ENCODE assay signal across 8 cellular contexts in genomic region chr7:35694161-35694783, GRCh38. TPM values are rescaled to one million over a fixed set of nuclear protein-coding genes. Genes with fewer than 3 reads are reported as not detected.
A peak's percentile ranks its signal among the peaks of the same experiment; 100 is the strongest.
DNase-seq lines count a peak whose midpoint lies in the region; ATAC-seq, FAIRE-seq and TF ChIP-seq lines count a peak whose summit lies in the region.

No MANE protein-coding gene starts in this region.

- H3K4me1 Mint-ChIP-seq in T-helper 2 cell treated with Interferon-gamma antibody and Interleukin-4, amounts not matched to agents 5 μg/mL and 100 μg/mL, for 36 hours (ENCODE audit: low read depth) = peaks cover 54% of the 10 kb centered on the region

- H3K4me1 ChIP-seq in NT2/D1 (ENCODE audit: insufficient read depth, insufficient read length) (no peaks in the 10 kb centered on the region), testis (peaks cover 33% of the 10 kb centered on the region)

- H3K27ac ChIP-seq in testis = peak overlapping the region; percentile 94 to 96

- no peaks in the 10 kb centered on the region for H3K27me3 ChIP-seq in NT2/D1 (ENCODE audit: insufficient read depth, insufficient read length)
- no peaks in the 10 kb centered on the region for H3K27me3 ChIP-seq in bronchial epithelial cell (ENCODE audit: control insufficient read depth, insufficient read depth, low read length)
- no peaks in the 10 kb centered on the region for H3K27me3 ChIP-seq in testis

- H3K4me3 ChIP-seq in NT2/D1 (ENCODE audit: insufficient read length, low read depth) = peak overlapping the region; percentile 98
- peak overlapping the region; percentile 95 for H3K4me3 ChIP-seq in bronchial epithelial cell (ENCODE audit: low read depth, low read length)
- peak overlapping the region; percentile 95 to 97 for H3K4me3 ChIP-seq in testis

- peak; percentile 11 for ATAC-seq in HG02798 (IDR thresholded peaks at IDR 0.05; ENCODE audit: poor library complexity, unreplicated experiment)

- intact Hi-C loops in testis (cut with DNase I; ENCODE audit: low total_unique reads) = no loop called here

- 0 to 1% methylated on average over 29 to 31 of the region's 41 CpGs for WGBS in testis, 2 donors

- peak overlapping the region; percentile 85 for H3K4me3 Mint-ChIP-seq in T-helper 2 cell treated with Interferon-gamma antibody and Interleukin-4, amounts not matched to agents 5 μg/mL and 100 μg/mL, for 36 hours

- peak overlapping the region; percentile 85 for H3K27ac Mint-ChIP-seq in T-helper 2 cell treated with Interferon-gamma antibody and Interleukin-4, amounts not matched to agents 5 μg/mL and 100 μg/mL, for 36 hours

- TF ChIP-seq CTCF in bronchial epithelial cell (IDR thresholded peaks at IDR 0.05; ENCODE audit: insufficient read depth, low read length, severe bottlenecking) = no peak
- no peak for TF ChIP-seq CTCF in testis (IDR thresholded peaks at IDR 0.05)

- H3K36me3 ChIP-seq in NT2/D1 (ENCODE audit: insufficient read depth, insufficient read length, low read length) (no peaks in the 10 kb centered on the region), bronchial epithelial cell (ENCODE audit: control insufficient read depth, insufficient read depth, low read length) (no peaks in the 10 kb centered on the region), testis (ENCODE audit: low read depth, missing control alignments) (no peaks in the 10 kb centered on the region)

- DNase-seq in T-helper 2 cell treated with Interferon-gamma antibody and Interleukin-4, amounts not matched to agents 5 μg/mL and 100 μg/mL, for 36 hours (ENCODE audit: low spot score) = no peak
- no peak for DNase-seq in T-helper 2 cell
- no peak for DNase-seq in NT2/D1 (ENCODE audit: low read depth, low spot score)
- DNase-seq in bronchial epithelial cell (ENCODE audit: low read depth) = no peak
- DNase-seq in left kidney (ENCODE audit: low read depth, low spot score) = peak; percentile 78
- DNase-seq in testis = peak; percentile 48
- no peak for DNase-seq in NCI-H2107 treated with DMSO at 0.1 percent for 48 hours (lab: John Stamatoyannopoulos, UW; ENCODE audit: unreplicated experiment)

- H3K9ac ChIP-seq in NT2/D1 (ENCODE audit: insufficient read length, low read depth) = peak overlapping the region; percentile 94

- H3K9me3 Mint-ChIP-seq in T-helper 2 cell treated with Interferon-gamma antibody and Interleukin-4, amounts not matched to agents 5 μg/mL and 100 μg/mL, for 36 hours = no peaks in the 10 kb centered on the region

- H3K9me3 ChIP-seq in NT2/D1 (ENCODE audit: insufficient read depth, low read length) (peaks cover 15% of the 10 kb centered on the region; the same call in 1 of the 2 replicates), testis (no peaks in the 10 kb centered on the region)

- no peak for TF ChIP-seq POLR2A in testis (IDR thresholded peaks at IDR 0.05)

- no peak for FAIRE-seq in bronchial epithelial cell (lab: Jason Lieb, UNC)

- H3K27me3 Mint-ChIP-seq in T-helper 2 cell treated with Interferon-gamma antibody and Interleukin-4, amounts not matched to agents 5 μg/mL and 100 μg/mL, for 36 hours (ENCODE audit: low read depth) = no peaks in the 10 kb centered on the region

- peaks cover 32% of the 10 kb centered on the region for H3K36me3 Mint-ChIP-seq in T-helper 2 cell treated with Interferon-gamma antibody and Interleukin-4, amounts not matched to agents 5 μg/mL and 100 μg/mL, for 36 hours (ENCODE audit: low read depth)

RNA-seq across cellular contexts. Expression of gene HERPUD2, which starts 0.7 kb away (rescaled TPM):
- total RNA-seq in bronchial epithelial cell (32.9 and 36.1 TPM in 2 replicates), testis (10 to 100 TPM; 63.5 to 78.4 TPM)
- polyA plus RNA-seq in testis (ENCODE audit: insufficient read depth, low read depth, low replicate concordance) = 51.7 TPM

Comparison
In these comparisons a context has a peak if more than half of its experiments do, and no peak if none do; other contexts are left out.
1. DNase-seq: peak in left kidney (single experiment) and testis (single experiment); none in T-helper 2 cell treated with Interferon-gamma antibody and Interleukin-4, amounts not matched to agents 5 μg/mL and 100 μg/mL, for 36 hours (single experiment), T-helper 2 cell (0 of 5), NT2/D1 (single experiment), bronchial epithelial cell (single experiment) and NCI-H2107 treated with DMSO at 0.1 percent for 48 hours (single experiment).
2. Peak in every context shown above with its lines, with median percentiles within 50 percentile points of each other: H3K4me3 ChIP-seq.